In the genomic region with DNA sequence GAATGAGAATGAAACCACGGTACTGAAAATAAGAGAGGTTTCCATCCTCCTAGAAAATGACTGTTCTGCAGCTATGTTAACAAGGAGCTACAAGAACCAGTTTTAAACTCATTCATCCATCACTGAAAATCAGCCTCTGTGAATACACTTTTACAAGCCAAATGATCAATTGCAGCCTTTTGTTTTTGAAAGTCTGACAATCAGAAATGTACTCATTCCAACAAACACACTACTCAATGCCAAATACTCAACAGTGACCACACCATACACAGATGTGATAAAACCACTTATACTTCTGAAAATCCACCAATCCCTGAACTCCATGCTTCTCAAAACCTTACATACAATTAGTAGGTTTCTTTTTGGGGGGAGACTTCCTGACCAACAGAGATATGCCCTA, we compare ENCODE assay signal across 1 cellular context.
TF ChIP-seq lines count a peak whose summit lies in the region.

No MANE protein-coding gene starts in this region.

TF ChIP-seq in WTC11, 78 proteins besides CTCF, POLR2A, EP300 and RAD21 (continued from another document):
- TF ChIP-seq, protein P1, sequence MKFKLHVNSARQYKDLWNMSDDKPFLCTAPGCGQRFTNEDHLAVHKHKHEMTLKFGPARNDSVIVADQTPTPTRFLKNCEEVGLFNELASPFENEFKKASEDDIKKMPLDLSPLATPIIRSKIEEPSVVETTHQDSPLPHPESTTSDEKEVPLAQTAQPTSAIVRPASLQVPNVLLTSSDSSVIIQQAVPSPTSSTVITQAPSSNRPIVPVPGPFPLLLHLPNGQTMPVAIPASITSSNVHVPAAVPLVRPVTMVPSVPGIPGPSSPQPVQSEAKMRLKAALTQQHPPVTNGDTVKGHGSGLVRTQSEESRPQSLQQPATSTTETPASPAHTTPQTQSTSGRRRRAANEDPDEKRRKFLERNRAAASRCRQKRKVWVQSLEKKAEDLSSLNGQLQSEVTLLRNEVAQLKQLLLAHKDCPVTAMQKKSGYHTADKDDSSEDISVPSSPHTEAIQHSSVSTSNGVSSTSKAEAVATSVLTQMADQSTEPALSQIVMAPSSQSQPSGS (CRISPR knock-in tag; IDR thresholded peaks at IDR 0.05; ENCODE audit: borderline replicate concordance, low read depth), result no peak
- no peak for TF ChIP-seq ZNF396 (CRISPR knock-in tag; IDR thresholded peaks at IDR 0.05; ENCODE audit: borderline replicate concordance)
- TF ChIP-seq GABPB1 (CRISPR knock-in tag; IDR thresholded peaks at IDR 0.05), result no peak
TF ChIP-seq in WTC11: peak in this region for 0.
